Comparison of ENCODE assay signal across 8 cellular contexts in genomic region chr12:51269174-51270066, GRCh38. TPM values are rescaled to one million over a fixed set of nuclear protein-coding genes. Genes with fewer than 3 reads are reported as not detected.
DNase-seq lines count a peak whose midpoint lies in the region; ATAC-seq and TF ChIP-seq lines count a peak whose summit lies in the region.

No MANE protein-coding gene starts in this region.

- H3K27ac Mint-ChIP-seq in glutamatergic neuron (ENCODE audit: unreplicated experiment) = no peak overlapping the region

- peaks cover 9% of the 10 kb centered on the region; the same call in 1 of the 2 replicates for H3K4me1 ChIP-seq in OCI-LY3 (ENCODE audit: low read length)
- H3K4me1 ChIP-seq in prostate gland (replicated peaks) = no peaks in the 10 kb centered on the region

- H3K4me2 ChIP-seq in OCI-LY3 (ENCODE audit: low read length) = peak overlapping the region; percentile 99

- H3K4me3 ChIP-seq in GM12865 (ENCODE audit: low read depth, low read length) (no peak overlapping the region; the same call in 1 of the 2 replicates), OCI-LY3 (ENCODE audit: low read length) (peak overlapping the region; percentile 94), prostate gland (peak overlapping the region; percentile 58 to 69)

- ATAC-seq in HG02678 (IDR thresholded peaks at IDR 0.05; ENCODE audit: unreplicated experiment) = peak; percentile 43

- no peak overlapping the region for H2AFZ ChIP-seq in OCI-LY3 (ENCODE audit: low read depth, low read length)

- WGBS in prostate gland = 15% methylated on average over 34 of the region's 59 CpGs

- H3K4me3 Mint-ChIP-seq in glutamatergic neuron (ENCODE audit: unreplicated experiment) = peak overlapping the region; percentile 81

- H3K9ac ChIP-seq in OCI-LY3 (ENCODE audit: low read length) = peak overlapping the region; percentile 79; the same call in 1 of the 2 replicates

- H3K79me2 ChIP-seq in OCI-LY3 (ENCODE audit: low read length) = no peaks in the 10 kb centered on the region

- peaks cover 4% of the 10 kb centered on the region for H3K4me1 Mint-ChIP-seq in glutamatergic neuron (ENCODE audit: low read depth, unreplicated experiment)

- no peaks in the 10 kb centered on the region for H3K36me3 ChIP-seq in OCI-LY3 (replicated peaks; ENCODE audit: low read depth, low read length)
- H3K36me3 ChIP-seq in prostate gland = no peaks in the 10 kb centered on the region

- H3K27ac ChIP-seq in OCI-LY3 (ENCODE audit: low read length) (no peak overlapping the region), prostate gland (peak overlapping the region; percentile 64 to 71)

- peak; percentile 44 for DNase-seq in GM12865 (ENCODE audit: low read depth)
- DNase-seq in activated effector memory CD4-positive, alpha-beta T cell treated with Interleukin-2 at 50 U/mL for 16 hours = peak; percentile 53
- peak; percentile 62 for DNase-seq in glutamatergic neuron
- peak; percentile 33 for DNase-seq in prostate gland (ENCODE audit: low spot score)
- no peak for DNase-seq in COLO829 (ENCODE audit: low spot score)
- no peak for DNase-seq in cortex of kidney (lab: John Stamatoyannopoulos, UW)

- H3K9me3 Mint-ChIP-seq in glutamatergic neuron (ENCODE audit: unreplicated experiment) = peaks cover 4% of the 10 kb centered on the region

- no peaks in the 10 kb centered on the region for H3K36me3 Mint-ChIP-seq in glutamatergic neuron (ENCODE audit: unreplicated experiment)

- peak; percentile 12 for TF ChIP-seq POLR2A in prostate gland (IDR thresholded peaks at IDR 0.05)

- no peaks in the 10 kb centered on the region for H4K20me1 ChIP-seq in OCI-LY3 (ENCODE audit: insufficient read depth, low read length)

- H3K27me3 ChIP-seq in OCI-LY3 (ENCODE audit: low read depth, low read length) = peaks cover 7% of the 10 kb centered on the region
- H3K27me3 ChIP-seq in prostate gland (replicated peaks; ENCODE audit: insufficient read depth) = no peaks in the 10 kb centered on the region

- TF ChIP-seq CTCF in GM12865 (IDR thresholded peaks at IDR 0.05; ENCODE audit: insufficient read depth, low read depth, low read length, missing control alignments) = peak; percentile 28
- peak; percentile 48 for TF ChIP-seq CTCF in OCI-LY3 (IDR thresholded peaks at IDR 0.05; ENCODE audit: low read depth, low read length)
- TF ChIP-seq CTCF in glutamatergic neuron (IDR thresholded peaks at IDR 0.05; ENCODE audit: partially characterized antibody, unreplicated experiment) = no peak
- peak in 2 of 4 experiments; percentile 34 to 70 for TF ChIP-seq CTCF in prostate gland (IDR thresholded peaks at IDR 0.05)

- intact Hi-C loops in prostate gland (cut with DNase I) = loop anchor here (10.0 kb wide), 1 partner anchor 265 kb away; no protein-coding TSS in a partner anchor

- H3K9me3 ChIP-seq in OCI-LY3 (ENCODE audit: insufficient read depth, low read length) = no peaks in the 10 kb centered on the region
- no peaks in the 10 kb centered on the region for H3K9me3 ChIP-seq in prostate gland

- H3K27me3 Mint-ChIP-seq in glutamatergic neuron (ENCODE audit: unreplicated experiment) = peaks cover 20% of the 10 kb centered on the region

RNA-seq across cellular contexts. Expression of gene SMAGP, which starts 0.8 kb away (rescaled TPM):
- total RNA-seq in glutamatergic neuron (ENCODE audit: unreplicated experiment) (not detected), prostate gland (10 to 100 TPM; 10.7 to 15.4 TPM)

RNA-seq across cellular contexts. Expression of gene DAZAP2, which starts 30.8 kb away (rescaled TPM):
- total RNA-seq in glutamatergic neuron (ENCODE audit: unreplicated experiment) (31.9 TPM), prostate gland (100 to 1,000 TPM; 299 to 374 TPM)

RNA-seq across cellular contexts. Expression of gene POU6F1, which starts 51.6 kb away (rescaled TPM):
- 6.0 TPM for total RNA-seq in glutamatergic neuron (ENCODE audit: unreplicated experiment)
- 10 to 100 TPM; 13.5 to 17.2 TPM for total RNA-seq in prostate gland

RNA-seq across cellular contexts. Expression of gene BIN2, which starts 54.6 kb away (rescaled TPM):
- total RNA-seq in glutamatergic neuron (ENCODE audit: unreplicated experiment) = not detected
- total RNA-seq in prostate gland = 1 to 10 TPM; 2.6 to 5.5 TPM

Comparison
In these comparisons a context has a peak if more than half of its experiments do, and no peak if none do; other contexts are left out.
1. DNase-seq: peak in GM12865 (single experiment), activated effector memory CD4-positive, alpha-beta T cell treated with Interleukin-2 at 50 U/mL for 16 hours (single experiment), glutamatergic neuron (single experiment) and prostate gland (single experiment); none in COLO829 (single experiment) and cortex of kidney (single experiment).
2. RNA of gene SMAGP, which starts 0.8 kb away (total RNA-seq): 10.7 to 15.4 TPM in prostate gland; not detected in glutamatergic neuron (single experiment); every median in the first group is over 10 times any median in the second.